Comparison of ENCODE assay signal across 15 cellular contexts in the genomic region with DNA sequence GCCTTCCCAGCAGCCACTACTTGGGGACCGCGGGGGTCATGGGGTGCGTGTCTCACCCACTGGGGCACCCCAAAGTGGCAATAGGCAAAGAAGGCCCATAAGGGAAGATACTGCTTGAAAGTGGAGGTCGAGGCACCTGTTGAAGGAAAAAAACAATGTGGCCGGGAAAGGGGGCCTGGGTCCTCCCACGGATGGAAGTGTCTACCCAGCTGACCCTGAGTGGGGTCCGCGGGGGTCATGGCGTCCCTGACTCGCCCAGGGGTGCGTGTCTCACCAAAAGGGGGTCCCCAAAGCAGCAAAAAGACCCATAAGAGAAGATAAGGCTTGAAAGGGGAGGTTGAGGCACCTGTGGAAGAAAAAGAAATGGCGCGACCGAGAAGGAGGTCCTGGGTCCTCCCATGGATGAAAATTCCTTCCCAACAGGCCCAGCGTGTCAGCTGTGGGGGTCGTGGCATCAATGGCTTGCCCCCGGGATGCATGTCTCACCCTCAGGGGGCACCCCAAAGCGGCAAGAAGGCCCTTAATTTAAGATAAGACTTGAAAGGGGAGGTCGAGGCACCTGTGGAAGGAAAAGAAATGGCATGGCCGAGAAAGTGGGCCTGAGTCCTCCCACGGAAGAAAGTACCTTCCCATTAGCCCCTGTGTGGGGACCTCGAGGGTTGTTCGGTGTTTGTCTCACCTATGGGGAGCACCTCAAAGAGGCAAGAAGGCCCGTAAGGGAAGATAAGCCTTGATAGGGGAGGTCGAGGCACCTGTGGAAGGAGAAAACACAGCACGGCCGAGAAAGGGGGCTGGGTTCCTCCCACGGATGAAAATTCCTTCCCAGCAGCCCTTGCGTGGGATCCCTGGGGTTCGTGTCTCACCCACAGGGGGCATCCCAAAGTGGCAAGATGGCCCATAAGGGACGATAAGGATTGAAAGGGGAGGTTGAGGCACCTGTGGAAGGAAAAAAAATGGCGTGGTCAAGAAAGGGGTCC.
"Had no signal": no experiment of that assay in that cellular context is flagged by ENCODE, and none has a peak within 500 bp of the region (broad histone marks: within the 10 kb centered on the region; RNA-seq: fewer than 3 reads in every experiment).

No MANE protein-coding gene starts in this region.

- H3K27ac Mint-ChIP-seq: activated naive CD8-positive, alpha-beta T cell treated with anti-CD3 and anti-CD28 coated beads for 36 hours had no signal

- H3K4me1 Mint-ChIP-seq: activated naive CD8-positive, alpha-beta T cell treated with anti-CD3 and anti-CD28 coated beads for 36 hours; naive B cell had no signal

- H3K27me3 ChIP-seq: esophagus muscularis mucosa, neutrophil, SJCRH30, suprapubic skin, upper lobe of right lung had no signal

- H3K36me3 ChIP-seq: esophagus muscularis mucosa, neutrophil, SJCRH30, suprapubic skin, upper lobe of right lung had no signal

- H3K4me3 ChIP-seq: dorsolateral prefrontal cortex, esophagus muscularis mucosa, psoas muscle, SJCRH30, suprapubic skin, upper lobe of right lung had no signal

- H3K4me1 ChIP-seq: esophagus muscularis mucosa, psoas muscle, SJCRH30, suprapubic skin, upper lobe of right lung had no signal

- ATAC-seq: psoas muscle; stimulated activated naive CD8-positive, alpha-beta T cell treated with anti-CD3 and anti-CD28 coated beads, Interleukin-15, Interleukin-2, amounts not matched to agents 100 U/mL and 50 U/mL, for 24 hours; upper lobe of right lung had no signal

- H3K4me3 Mint-ChIP-seq: activated naive CD8-positive, alpha-beta T cell treated with anti-CD3 and anti-CD28 coated beads for 36 hours had no signal

- H3K27me3 Mint-ChIP-seq: activated naive CD8-positive, alpha-beta T cell treated with anti-CD3 and anti-CD28 coated beads for 36 hours; naive B cell had no signal

- H3K9me3 ChIP-seq: SJCRH30, upper lobe of right lung had no signal

- DNase-seq: activated CD4-positive, alpha-beta T cell treated with anti-CD3 and anti-CD28 coated beads, Interleukin-2, amount 50 U/mL, for 48 hours; activated CD4-positive, CD25-positive, alpha-beta regulatory T cell treated with anti-CD3 and anti-CD28 coated beads, Interleukin-2, amount 50 U/mL, for 72 hours; activated CD8-positive, alpha-beta memory T cell treated with anti-CD3 and anti-CD28 coated beads, Interleukin-2, amount 50 U/mL, for 4 hours; activated naive CD8-positive, alpha-beta T cell treated with anti-CD3 and anti-CD28 coated beads for 36 hours; naive B cell; SJCRH30; stimulated activated CD4-positive, alpha-beta T cell treated with anti-CD3 and anti-CD28 coated beads, Interleukin-4, amount 100 ng/mL, for 1 hour; stimulated activated CD8-positive, alpha-beta memory T cell treated with anti-CD3 and anti-CD28 coated beads, Interleukin-4, amount 100 ng/mL, for 48 hours; stimulated activated naive CD8-positive, alpha-beta T cell treated with anti-CD3 and anti-CD28 coated beads, Interleukin-15, Interleukin-2, amounts not matched to agents 100 U/mL and 50 U/mL, for 24 hours; upper lobe of right lung had no signal

- H3K27ac ChIP-seq: dorsolateral prefrontal cortex, esophagus muscularis mucosa, neutrophil, psoas muscle, SJCRH30, suprapubic skin, upper lobe of right lung had no signal
